ENCODE assay signal across 8 cellular contexts in genomic region chr10:100730739-100731602, GRCh38. TPM values are rescaled to one million over a fixed set of nuclear protein-coding genes. Genes with fewer than 3 reads are reported as not detected.
DNase-seq lines count a peak whose midpoint lies in the region; ATAC-seq and TF ChIP-seq lines count a peak whose summit lies in the region.

No MANE protein-coding gene starts in this region.

- ATAC-seq in heart left ventricle, result no peak
- peak; percentile 66 for ATAC-seq in HG03103 (IDR thresholded peaks at IDR 0.05; ENCODE audit: low read depth, unreplicated experiment)

- no peak overlapping the region for H3K4me2 ChIP-seq in Karpas-422 (ENCODE audit: low read depth, low read length, poor library complexity, severe bottlenecking)

- H3K27me3 Mint-ChIP-seq in activated CD4-positive, alpha-beta memory T cell treated with anti-CD3 and anti-CD28 coated beads for 36 hours, result peaks cover 82% of the 10 kb centered on the region

- H3K27ac ChIP-seq in heart left ventricle, result no peak overlapping the region
- H3K27ac ChIP-seq in right atrium auricular region, result no peak overlapping the region
- H3K27ac ChIP-seq in thyroid gland, result no peak overlapping the region
- no peak overlapping the region for H3K27ac ChIP-seq in Karpas-422 (ENCODE audit: low read length)

- 3 to 11% (median 4%) methylated on average over 38 to 57 of the region's 57 CpGs for WGBS in heart left ventricle, 4 donors
- WGBS in thyroid gland, 2 donors, result 2 to 4% methylated on average over 21 to 35 of the region's 57 CpGs

- no peak overlapping the region for H3K9ac ChIP-seq in Karpas-422 (ENCODE audit: low read length)

- TF ChIP-seq CTCF in heart left ventricle (IDR thresholded peaks at IDR 0.05) (no peak), right atrium auricular region (IDR thresholded peaks at IDR 0.05) (no peak), thyroid gland (IDR thresholded peaks at IDR 0.05) (no peak)

- no peaks in the 10 kb centered on the region for H3K36me3 Mint-ChIP-seq in activated CD4-positive, alpha-beta memory T cell treated with anti-CD3 and anti-CD28 coated beads for 36 hours

- H3K9me3 Mint-ChIP-seq in activated CD4-positive, alpha-beta memory T cell treated with anti-CD3 and anti-CD28 coated beads for 36 hours, result no peaks in the 10 kb centered on the region

- CTCF ChIA-PET in activated CD4-positive, alpha-beta memory T cell treated with anti-CD3 and anti-CD28 coated beads for 36 hours (lab: Charles Lee), result interaction anchor here (1.0 kb wide), 1 partner anchor 10 kb away, joined by 3 read pairs; no protein-coding TSS in a partner anchor

- H3K9me3 ChIP-seq in heart left ventricle (no peaks in the 10 kb centered on the region), right atrium auricular region (no peaks in the 10 kb centered on the region), thyroid gland (no peaks in the 10 kb centered on the region), Karpas-422 (ENCODE audit: low read length) (no peaks in the 10 kb centered on the region)

- POLR2A ChIA-PET in activated CD4-positive, alpha-beta memory T cell treated with anti-CD3 and anti-CD28 coated beads for 36 hours (lab: Charles Lee), result no interaction called here

- H3K4me1 ChIP-seq in heart left ventricle, result peaks cover 0 to 35% (median 21%) of the 10 kb centered on the region in 12 donors
- H3K4me1 ChIP-seq in right atrium auricular region, result peaks cover 0 to 29% of the 10 kb centered on the region in 2 donors
- H3K4me1 ChIP-seq in thyroid gland, result peaks cover 19 to 22% of the 10 kb centered on the region in 2 donors
- H3K4me1 ChIP-seq in Karpas-422 (ENCODE audit: low read length), result peaks cover 16% of the 10 kb centered on the region

- no peaks in the 10 kb centered on the region for H4K20me1 ChIP-seq in Karpas-422 (ENCODE audit: insufficient read depth, low read depth, low read length)

- peak overlapping the region; percentile 14 for H3K4me3 Mint-ChIP-seq in activated CD4-positive, alpha-beta memory T cell treated with anti-CD3 and anti-CD28 coated beads for 36 hours

- DNase-seq in heart left ventricle (no peak), right atrium auricular region (ENCODE audit: low spot score) (no peak), kidney tubule cell (ENCODE audit: low spot score) (peak; percentile 92), thyroid gland (peak; percentile 57 to 59), hippocampal formation (lab: John Stamatoyannopoulos, UW) (no peak), Karpas-422 (no peak)
- peak; percentile 67 for DNase-seq in activated CD4-positive, alpha-beta memory T cell treated with anti-CD3 and anti-CD28 coated beads for 36 hours

- TF ChIP-seq POLR2A in heart left ventricle (IDR thresholded peaks at IDR 0.05), result no peak
- TF ChIP-seq POLR2A in thyroid gland (IDR thresholded peaks at IDR 0.05), result no peak

- H3K36me3 ChIP-seq in heart left ventricle (no peaks in the 10 kb centered on the region), right atrium auricular region (no peaks in the 10 kb centered on the region), thyroid gland (no peaks in the 10 kb centered on the region), Karpas-422 (ENCODE audit: insufficient read depth, low read length) (no peaks in the 10 kb centered on the region)

- H2AFZ ChIP-seq in Karpas-422 (ENCODE audit: low read length), result no peak overlapping the region

- intact Hi-C loops in heart left ventricle (cut with DNase I), result no loop called here
- intact Hi-C loops in activated CD4-positive, alpha-beta memory T cell treated with anti-CD3 and anti-CD28 coated beads for 36 hours (cut with micrococcal nuclease), result loop anchor here (5.0 kb wide), 2 partner anchors 74 to 146 kb away; no protein-coding TSS in a partner anchor
- intact Hi-C loops in thyroid gland (cut with DNase I), result no loop called here

- H3K9me2 ChIP-seq in Karpas-422 (replicated peaks; ENCODE audit: insufficient read depth, low read length), result no peaks in the 10 kb centered on the region

- H3K4me3 ChIP-seq in heart left ventricle (peak overlapping the region in 10 of 12 donors; percentile 2 to 38 (median 22)), right atrium auricular region (peak overlapping the region in 1 of 2 donors; percentile 33), thyroid gland (replicated peaks in 1 of 3) (no peak overlapping the region), Karpas-422 (ENCODE audit: low read length) (no peak overlapping the region)

- H3K27me3 ChIP-seq in heart left ventricle (peaks cover 59 to 100% (median 92%) of the 10 kb centered on the region in 9 donors), right atrium auricular region (peaks cover 28 to 57% of the 10 kb centered on the region in 2 donors), thyroid gland (peaks cover 60% of the 10 kb centered on the region), Karpas-422 (ENCODE audit: low read length) (no peaks in the 10 kb centered on the region)

- H3K79me2 ChIP-seq in Karpas-422 (ENCODE audit: low read length), result no peaks in the 10 kb centered on the region

- no peak overlapping the region for H3K27ac Mint-ChIP-seq in activated CD4-positive, alpha-beta memory T cell treated with anti-CD3 and anti-CD28 coated beads for 36 hours

- peaks cover 30% of the 10 kb centered on the region for H3K4me1 Mint-ChIP-seq in activated CD4-positive, alpha-beta memory T cell treated with anti-CD3 and anti-CD28 coated beads for 36 hours (ENCODE audit: low read depth)

RNA-seq across cellular contexts. Expression of gene PAX2, which starts 14.4 kb away (rescaled TPM):
- total RNA-seq in heart left ventricle (not detected), right atrium auricular region (not detected), thyroid gland (not detected)
- polyA plus RNA-seq in heart left ventricle, result not detected
- not detected for total RNA-seq in activated CD4-positive, alpha-beta memory T cell treated with anti-CD3 and anti-CD28 coated beads for 36 hours
- not detected in 2 replicates for total RNA-seq in Karpas-422 (2014; rRNA removed; shearing (Covaris generic); ENCODE audit: low replicate concordance)

Comparison
In these comparisons a context has a peak if more than half of its experiments do, and no peak if none do; other contexts are left out.
1. DNase-seq: peak in activated CD4-positive, alpha-beta memory T cell treated with anti-CD3 and anti-CD28 coated beads for 36 hours (single experiment), kidney tubule cell (single experiment) and thyroid gland (2 of 2); none in heart left ventricle (0 of 5), right atrium auricular region (single experiment), hippocampal formation (0 of 2) and Karpas-422 (single experiment).
2. H3K4me3 ChIP-seq: peak in heart left ventricle (10 of 12); none in thyroid gland (0 of 3) and Karpas-422 (single experiment).